In the genomic region with DNA sequence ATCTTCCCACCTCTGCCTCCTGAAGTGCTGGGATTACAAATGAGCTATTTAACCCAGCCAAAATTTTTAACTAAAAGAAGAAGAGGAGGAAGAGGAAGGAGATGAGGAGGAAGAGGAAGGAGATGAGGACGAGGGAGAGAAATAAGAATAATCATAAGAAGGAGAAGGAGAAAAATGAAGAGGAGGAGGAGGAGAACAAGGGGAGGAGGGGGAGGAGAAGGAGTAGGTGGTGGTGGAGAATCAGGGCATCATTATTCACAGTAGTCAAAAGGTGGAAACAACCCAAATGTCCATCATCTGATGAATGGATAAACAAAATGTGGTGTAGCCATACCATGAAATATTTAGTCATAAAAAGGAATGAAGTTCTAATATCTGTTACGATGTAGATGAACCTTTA, we compare ENCODE assay signal across 7 cellular contexts. TPM values are rescaled to one million over a fixed set of nuclear protein-coding genes. Genes with fewer than 3 reads are reported as not detected.
"Had no signal": no experiment of that assay in that cellular context is flagged by ENCODE, and none has a peak within 500 bp of the region (broad histone marks: within the 10 kb centered on the region; RNA-seq: fewer than 3 reads in every experiment).

No MANE protein-coding gene starts in this region.

- H3K4me2 ChIP-seq: GM23338 had no signal

- ATAC-seq: GM23338, HepG2 had no signal

- DNase-seq: H9, HCEC 1CT, HFFc6, KG1 had no signal

- H3K4me3 ChIP-seq: GM23338 had no signal

- H2AFZ ChIP-seq: GM23338 had no signal

RNA-seq across cellular contexts. Expression of a gene that starts 21.2 kb away (rescaled TPM):
- total RNA-seq: HT-29 had no signal
